ENCODE assay signal across 15 cellular contexts in the genomic region with DNA sequence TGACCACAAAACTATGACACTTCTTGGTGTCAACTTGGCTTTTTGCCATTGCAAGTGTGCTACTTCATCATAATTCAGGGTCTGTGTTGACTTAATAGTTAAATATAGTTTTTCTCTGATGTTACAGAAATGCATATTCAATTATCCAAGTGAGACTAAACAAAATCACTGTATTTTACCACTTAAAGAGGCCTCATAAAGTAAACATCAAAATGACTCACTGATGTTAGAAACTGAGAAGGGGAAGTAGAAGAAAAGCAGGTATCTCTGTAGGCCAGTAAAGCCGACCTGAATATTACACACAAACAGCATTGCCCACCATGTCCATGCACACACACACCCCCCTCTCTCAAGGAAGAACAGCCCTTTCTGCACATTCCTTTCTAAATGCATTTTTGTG. TPM values are rescaled to one million over a fixed set of nuclear protein-coding genes. Genes with fewer than 3 reads are reported as not detected.
DNase-seq lines count a peak whose midpoint lies in the region; ATAC-seq and TF ChIP-seq lines count a peak whose summit lies in the region.
"Had no signal": no experiment of that assay in that cellular context is flagged by ENCODE, and none has a peak within 500 bp of the region (broad histone marks: within the 10 kb centered on the region; RNA-seq: fewer than 3 reads in every experiment).

No MANE protein-coding gene starts in this region.

- H4K20me1 ChIP-seq in fibroblast of lung (ENCODE audit: control insufficient read depth, extremely low read depth, insufficient read depth, low read length), result no peaks in the 10 kb centered on the region

- TF ChIP-seq POLR2A in esophagus muscularis mucosa (IDR thresholded peaks at IDR 0.05; ENCODE audit: low read depth), result no peak

- no peak for TF ChIP-seq CTCF in fibroblast of lung (conservative IDR thresholded peaks at IDR 0.05 in 1 of 2, IDR thresholded peaks at IDR 0.05 in 1 of 2; ENCODE audit: low read depth in 1 of 2, low read length in 2 of 2)
- no peak for TF ChIP-seq CTCF in glutamatergic neuron (IDR thresholded peaks at IDR 0.05; ENCODE audit: partially characterized antibody, unreplicated experiment)
- TF ChIP-seq CTCF in esophagus muscularis mucosa (IDR thresholded peaks at IDR 0.05), result no peak

- no peak overlapping the region for H3K9ac ChIP-seq in fibroblast of lung (ENCODE audit: insufficient read depth, low read length)

- H3K4me1 Mint-ChIP-seq in glutamatergic neuron (ENCODE audit: low read depth, unreplicated experiment), result peaks cover 2% of the 10 kb centered on the region

- peak; percentile 84 for ATAC-seq in GM18858 (IDR thresholded peaks at IDR 0.05; ENCODE audit: unreplicated experiment)
- peak; percentile 80 for ATAC-seq in GM21723 (IDR thresholded peaks at IDR 0.05; ENCODE audit: unreplicated experiment)
- ATAC-seq in HG03108 (IDR thresholded peaks at IDR 0.05; ENCODE audit: unreplicated experiment), result peak; percentile 74
- ATAC-seq: activated T-cell treated with anti-CD3 and anti-CD28 coated beads, Interleukin-2, amount 50 U/mL, for 4 hours; esophagus mucosa had no signal

- WGBS in esophagus muscularis mucosa, result 59% methylated on average over 1 of the region's 1 CpG

- no peak overlapping the region for H2AFZ ChIP-seq in fibroblast of lung (ENCODE audit: low read length)

- DNase-seq in fibroblast of lung (ENCODE audit: low read depth in 2 of 2), result peak; percentile 26 to 32
- no peak for DNase-seq in AG20443 (ENCODE audit: low spot score)
- no peak for DNase-seq in dedifferentiated amniotic fluid mesenchymal stem cell (ENCODE audit: extremely low spot score)
- no peak for DNase-seq in glutamatergic neuron
- DNase-seq in esophagus muscularis mucosa (ENCODE audit: extremely low spot score), result no peak
- DNase-seq: activated T-cell treated with anti-CD3 and anti-CD28 coated beads, Interleukin-2, amount 50 U/mL, for 4 hours; DMS 273 treated with DMSO at 0.1 percent for 48 hours; NCI-H1436; stimulated activated CD4-positive, alpha-beta T cell treated with anti-CD3 and anti-CD28 coated beads, Interleukin-15, amount 100 ng/mL, for 24 hours; stimulated activated naive CD4-positive, alpha-beta T cell had no signal

- H3K9me3 ChIP-seq in fibroblast of lung (ENCODE audit: control insufficient read depth, insufficient read depth, low read depth, low read length) (no peaks in the 10 kb centered on the region), esophagus muscularis mucosa (no peaks in the 10 kb centered on the region)

- H3K4me3 ChIP-seq in fibroblast of lung (replicated peaks in 1 of 4; ENCODE audit: control extremely low read depth in 1 of 4, insufficient read depth in 1 of 4, low read depth in 3 of 4, low read length in 4 of 4) (no peak overlapping the region), esophagus muscularis mucosa (no peak overlapping the region)

- H3K27ac Mint-ChIP-seq in glutamatergic neuron (ENCODE audit: unreplicated experiment), result no peak overlapping the region

- no peaks in the 10 kb centered on the region for H3K36me3 Mint-ChIP-seq in glutamatergic neuron (ENCODE audit: unreplicated experiment)

- H3K4me1 ChIP-seq in fibroblast of lung (ENCODE audit: control insufficient read depth, extremely low read depth, insufficient read depth, low read length) (peaks cover 7% of the 10 kb centered on the region), esophagus muscularis mucosa (peaks cover 0 to 17% (median 17%) of the 10 kb centered on the region in 4 donors)

- H3K27me3 ChIP-seq in fibroblast of lung (ENCODE audit: control insufficient read depth, insufficient read depth, low read length) (no peaks in the 10 kb centered on the region), esophagus muscularis mucosa (no peaks in the 10 kb centered on the region)

- no peaks in the 10 kb centered on the region for H3K79me2 ChIP-seq in fibroblast of lung (ENCODE audit: control insufficient read depth, insufficient read depth, low read length)

- H3K27me3 Mint-ChIP-seq in glutamatergic neuron (ENCODE audit: unreplicated experiment), result peaks cover 1% of the 10 kb centered on the region

- H3K4me3 Mint-ChIP-seq in glutamatergic neuron (ENCODE audit: unreplicated experiment), result no peak overlapping the region
- H3K4me3 Mint-ChIP-seq: neural crest cell had no signal

- intact Hi-C loops in esophagus muscularis mucosa (cut with DNase I), result loop anchor here (5.0 kb wide), 1 partner anchor 192 kb away; no protein-coding TSS in a partner anchor

- no peak overlapping the region for H3K4me2 ChIP-seq in fibroblast of lung (ENCODE audit: extremely low read depth, insufficient read depth, low read length)

- H3K27ac ChIP-seq in fibroblast of lung (ENCODE audit: insufficient read depth, low read length), result no peak overlapping the region
- H3K27ac ChIP-seq in esophagus muscularis mucosa (replicated peaks in 1 of 4), result no peak overlapping the region

- TF ChIP-seq EP300 in esophagus muscularis mucosa (IDR thresholded peaks at IDR 0.05), result no peak

- H3K9me3 Mint-ChIP-seq in glutamatergic neuron (ENCODE audit: unreplicated experiment), result no peaks in the 10 kb centered on the region
- H3K9me3 Mint-ChIP-seq: activated T-cell treated with anti-CD3 and anti-CD28 coated beads, Interleukin-2, amount 50 U/mL, for 4 hours had no signal

- no peaks in the 10 kb centered on the region for H3K36me3 ChIP-seq in fibroblast of lung (ENCODE audit: control insufficient read depth, insufficient read depth, low read length)
- H3K36me3 ChIP-seq in esophagus muscularis mucosa, result no peaks in the 10 kb centered on the region

RNA-seq across cellular contexts. Expression of a gene that starts 55.4 kb away (rescaled TPM):
- 11.3 and 12.1 TPM in 2 replicates for total RNA-seq in fibroblast of lung
- 21.0 and 23.8 TPM in 2 replicates for polyA plus RNA-seq in fibroblast of lung
- polyA plus RNA-seq in fibroblast of lung (2012), result 17.3 and 19.8 TPM in 2 replicates
- 0.11 and 0.12 TPM in 2 replicates for polyA minus RNA-seq in fibroblast of lung (ENCODE audit: low replicate concordance)
- 29.5 TPM for total RNA-seq in glutamatergic neuron (ENCODE audit: unreplicated experiment)
- total RNA-seq in esophagus muscularis mucosa, result 10 to 100 TPM; 10.3 to 17.9 (median 13.5) TPM

Comparison
In these comparisons a context has a peak if more than half of its experiments do, and no peak if none do; other contexts are left out.
1. DNase-seq: peak in fibroblast of lung (2 of 2); none in AG20443 (single experiment), dedifferentiated amniotic fluid mesenchymal stem cell (single experiment), glutamatergic neuron (single experiment) and esophagus muscularis mucosa (single experiment).
2. Peak in every context shown above with its lines, with median percentiles within 50 percentile points of each other: ATAC-seq.